Comparison of ENCODE assay signal across 28 cellular contexts in the genomic region with DNA sequence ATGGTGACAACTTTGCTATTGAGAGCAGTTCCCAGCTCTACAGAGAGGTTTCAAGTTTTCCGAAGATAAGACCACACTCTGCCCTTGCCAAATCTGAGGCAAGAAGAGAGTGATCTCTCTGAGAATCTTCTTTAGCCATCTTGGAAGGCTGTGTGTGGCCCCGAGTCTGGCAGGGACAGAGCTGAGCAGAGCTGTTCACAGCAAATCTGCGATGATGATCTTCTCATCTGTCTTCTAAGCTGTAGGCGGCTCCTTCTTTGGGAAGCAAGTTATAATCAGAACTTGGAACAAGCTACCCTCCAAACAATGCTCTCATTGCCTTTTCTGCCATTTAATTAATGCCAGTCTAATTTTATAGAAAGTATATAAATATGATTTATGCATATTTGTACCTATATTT.
"Had no signal": no experiment of that assay in that cellular context is flagged by ENCODE, and none has a peak within 500 bp of the region (broad histone marks: within the 10 kb centered on the region; RNA-seq: fewer than 3 reads in every experiment).

No MANE protein-coding gene starts in this region.

- H3K27ac ChIP-seq: ascending aorta, breast epithelium, cardiac muscle cell, colonic mucosa had no signal

- H3K9me3 ChIP-seq: ascending aorta, breast epithelium, colonic mucosa had no signal

- H3K4me1 Mint-ChIP-seq: activated CD4-positive, alpha-beta T cell treated with anti-CD3 and anti-CD28 coated beads for 36 hours; activated CD4-positive, alpha-beta T cell treated with anti-CD3 and anti-CD28 coated beads, Interleukin-2, amount 10 ng/mL, durations not matched to agents 24 days and 14 days; activated CD8-positive, alpha-beta memory T cell treated with anti-CD3 and anti-CD28 coated beads, Interleukin-2, amount 10 ng/mL, durations not matched to agents 7 days and 5 days; activated naive CD4-positive, alpha-beta T cell treated with anti-CD3 and anti-CD28 coated beads, Interleukin-2, amount 10 ng/mL, durations not matched to agents 7 days and 5 days; activated naive CD8-positive, alpha-beta T cell treated with anti-CD3 and anti-CD28 coated beads, Interleukin-2, amount 10 ng/mL, durations not matched to agents 7 days and 5 days; endodermal cell had no signal

- H3K27me3 Mint-ChIP-seq: activated CD4-positive, alpha-beta memory T cell treated with anti-CD3 and anti-CD28 coated beads for 36 hours; activated CD4-positive, alpha-beta T cell treated with anti-CD3 and anti-CD28 coated beads, Interleukin-2, amount 10 ng/mL, durations not matched to agents 24 days and 14 days; activated CD8-positive, alpha-beta memory T cell treated with anti-CD3 and anti-CD28 coated beads, Interleukin-2, amount 10 ng/mL, durations not matched to agents 7 days and 5 days; activated naive CD4-positive, alpha-beta T cell treated with anti-CD3 and anti-CD28 coated beads, Interleukin-2, amount 10 ng/mL, durations not matched to agents 7 days and 5 days; activated naive CD8-positive, alpha-beta T cell treated with anti-CD3 and anti-CD28 coated beads, Interleukin-2, amount 10 ng/mL, durations not matched to agents 7 days and 5 days had no signal

- H3K27me3 ChIP-seq: ascending aorta, breast epithelium, cardiac muscle cell, colonic mucosa had no signal

- H3K4me1 ChIP-seq: breast epithelium, colonic mucosa had no signal

- H3K4me3 ChIP-seq: ascending aorta, breast epithelium, cardiac muscle cell, colonic mucosa had no signal

- H3K4me3 Mint-ChIP-seq: activated CD4-positive, alpha-beta memory T cell treated with anti-CD3 and anti-CD28 coated beads for 36 hours; activated CD4-positive, alpha-beta T cell treated with anti-CD3 and anti-CD28 coated beads for 36 hours; activated CD4-positive, alpha-beta T cell treated with anti-CD3 and anti-CD28 coated beads, Interleukin-2, amount 10 ng/mL, durations not matched to agents 24 days and 14 days; activated CD8-positive, alpha-beta memory T cell treated with anti-CD3 and anti-CD28 coated beads, Interleukin-2, amount 10 ng/mL, durations not matched to agents 7 days and 5 days; activated CD8-positive, alpha-beta T cell treated with anti-CD3 and anti-CD28 coated beads, Interleukin-2, amount 10 ng/mL, durations not matched to agents 7 days and 5 days; activated naive CD4-positive, alpha-beta T cell treated with anti-CD3 and anti-CD28 coated beads, Interleukin-2, amount 10 ng/mL, durations not matched to agents 7 days and 5 days; activated naive CD8-positive, alpha-beta T cell treated with anti-CD3 and anti-CD28 coated beads, Interleukin-2, amount 10 ng/mL, durations not matched to agents 7 days and 5 days; activated T-helper 1 cell treated with anti-CD3 and anti-CD28 coated beads, Interleukin-12 subunit alpha, Interleukin-12 subunit beta, Interleukin-2, Interleukin-4 antibody, amounts not matched to agents 30 ng/mL and 10 ng/mL and 1 ng/mL, durations not matched to agents 14 hours and 24 hours and 36 hours; brain; endodermal cell had no signal

- H3K36me3 Mint-ChIP-seq: activated CD4-positive, alpha-beta memory T cell treated with anti-CD3 and anti-CD28 coated beads for 36 hours; activated CD8-positive, alpha-beta memory T cell treated with anti-CD3 and anti-CD28 coated beads, Interleukin-2, amount 10 ng/mL, durations not matched to agents 7 days and 5 days; activated naive CD4-positive, alpha-beta T cell treated with anti-CD3 and anti-CD28 coated beads, Interleukin-2, amount 10 ng/mL, durations not matched to agents 7 days and 5 days; activated naive CD4-positive, alpha-beta T cell treated with anti-CD3 and anti-CD28 coated beads, Interleukin-2, amount 50 U/mL, for 72 hours; activated naive CD8-positive, alpha-beta T cell treated with anti-CD3 and anti-CD28 coated beads, Interleukin-2, amount 10 ng/mL, durations not matched to agents 7 days and 5 days; brain had no signal

- DNase-seq: activated CD4-positive, alpha-beta memory T cell treated with anti-CD3 and anti-CD28 coated beads for 36 hours; activated CD4-positive, alpha-beta T cell treated with anti-CD3 and anti-CD28 coated beads for 36 hours; activated CD4-positive, alpha-beta T cell treated with anti-CD3 and anti-CD28 coated beads, Interleukin-2, amount 10 ng/mL, durations not matched to agents 24 days and 14 days; activated CD4-positive, CD25-positive, alpha-beta regulatory T cell; activated CD4-positive, CD25-positive, alpha-beta regulatory T cell treated with anti-CD3 and anti-CD28 coated beads, Interleukin-2, amount 50 U/mL, for 72 hours; activated CD8-positive, alpha-beta memory T cell treated with anti-CD3 and anti-CD28 coated beads, Interleukin-2, amount 10 ng/mL, durations not matched to agents 7 days and 5 days; activated CD8-positive, alpha-beta memory T cell treated with anti-CD3 and anti-CD28 coated beads, Interleukin-2, amount 50 U/mL, for 4 hours; activated CD8-positive, alpha-beta T cell treated with anti-CD3 and anti-CD28 coated beads, Interleukin-2, amount 10 ng/mL, durations not matched to agents 7 days and 5 days; activated effector memory CD4-positive, alpha-beta T cell treated with anti-CD3 and anti-CD28 coated beads, Interleukin-2, amount 50 U/mL, for 16 hours; activated naive CD4-positive, alpha-beta T cell treated with anti-CD3 and anti-CD28 coated beads, Interleukin-2, amount 10 ng/mL, durations not matched to agents 7 days and 5 days; activated naive CD8-positive, alpha-beta T cell treated with anti-CD3 and anti-CD28 coated beads, Interleukin-2, amount 10 ng/mL, durations not matched to agents 7 days and 5 days; activated T-cell treated with anti-CD3 and anti-CD28 coated beads, Interleukin-2, amount 50 U/mL, for 1 hour; activated T-cell treated with anti-CD3 and anti-CD28 coated beads, Interleukin-2, amount 50 U/mL, for 48 hours; central memory CD4-positive, alpha-beta T cell; cerebellar nuclear complex; colonic mucosa; effector memory CD4-positive, alpha-beta T cell; endodermal cell; foreskin fibroblast; T-helper 2 cell had no signal

- ATAC-seq: activated CD4-positive, alpha-beta T cell treated with anti-CD3 and anti-CD28 coated beads for 36 hours; activated CD8-positive, alpha-beta memory T cell treated with anti-CD3 and anti-CD28 coated beads, Interleukin-2, amount 10 ng/mL, durations not matched to agents 7 days and 5 days; activated CD8-positive, alpha-beta T cell treated with anti-CD3 and anti-CD28 coated beads, Interleukin-2, amount 10 ng/mL, durations not matched to agents 7 days and 5 days; activated naive CD4-positive, alpha-beta T cell treated with anti-CD3 and anti-CD28 coated beads, Interleukin-2, amount 50 U/mL, for 72 hours; esophagus mucosa had no signal

- H3K9me3 Mint-ChIP-seq: activated CD4-positive, alpha-beta memory T cell treated with anti-CD3 and anti-CD28 coated beads for 36 hours; activated CD4-positive, alpha-beta T cell treated with anti-CD3 and anti-CD28 coated beads, Interleukin-2, amount 10 ng/mL, durations not matched to agents 24 days and 14 days; activated naive CD4-positive, alpha-beta T cell treated with anti-CD3 and anti-CD28 coated beads, Interleukin-2, amount 10 ng/mL, durations not matched to agents 7 days and 5 days; activated naive CD8-positive, alpha-beta T cell treated with anti-CD3 and anti-CD28 coated beads, Interleukin-2, amount 10 ng/mL, durations not matched to agents 7 days and 5 days; activated T-helper 1 cell treated with anti-CD3 and anti-CD28 coated beads, Interleukin-12 subunit alpha, Interleukin-12 subunit beta, Interleukin-2, Interleukin-4 antibody, amounts not matched to agents 30 ng/mL and 10 ng/mL and 1 ng/mL, durations not matched to agents 14 hours and 24 hours and 36 hours; activated T-helper 2 cell treated with anti-CD3 and anti-CD28 coated beads, Interferon-gamma antibody, Interleukin-2, Interleukin-4, amounts not matched to agents 10 μg/mL and 5 μg/mL and 100 μg/mL, durations not matched to agents 14 hours and 24 hours and 36 hours; brain; endodermal cell had no signal

- H3K36me3 ChIP-seq: ascending aorta, breast epithelium, cardiac muscle cell, colonic mucosa had no signal

- H3K27ac Mint-ChIP-seq: activated CD4-positive, alpha-beta memory T cell treated with anti-CD3 and anti-CD28 coated beads for 36 hours; activated CD4-positive, alpha-beta T cell treated with anti-CD3 and anti-CD28 coated beads for 36 hours; activated CD4-positive, alpha-beta T cell treated with anti-CD3 and anti-CD28 coated beads, Interleukin-2, amount 10 ng/mL, durations not matched to agents 24 days and 14 days; activated CD8-positive, alpha-beta memory T cell treated with anti-CD3 and anti-CD28 coated beads, Interleukin-2, amount 10 ng/mL, durations not matched to agents 7 days and 5 days; activated CD8-positive, alpha-beta T cell treated with anti-CD3 and anti-CD28 coated beads, Interleukin-2, amount 10 ng/mL, durations not matched to agents 7 days and 5 days; activated naive CD4-positive, alpha-beta T cell treated with anti-CD3 and anti-CD28 coated beads, Interleukin-2, amount 10 ng/mL, durations not matched to agents 7 days and 5 days; activated naive CD4-positive, alpha-beta T cell treated with anti-CD3 and anti-CD28 coated beads, Interleukin-2, amount 50 U/mL, for 72 hours; activated naive CD8-positive, alpha-beta T cell treated with anti-CD3 and anti-CD28 coated beads, Interleukin-2, amount 10 ng/mL, durations not matched to agents 7 days and 5 days; activated T-helper 1 cell treated with anti-CD3 and anti-CD28 coated beads, Interleukin-12 subunit alpha, Interleukin-12 subunit beta, Interleukin-2, Interleukin-4 antibody, amounts not matched to agents 30 ng/mL and 10 ng/mL and 1 ng/mL, durations not matched to agents 14 hours and 24 hours and 36 hours; activated T-helper 2 cell treated with anti-CD3 and anti-CD28 coated beads, Interferon-gamma antibody, Interleukin-2, Interleukin-4, amounts not matched to agents 10 μg/mL and 5 μg/mL and 100 μg/mL, durations not matched to agents 14 hours and 24 hours and 36 hours; brain; endodermal cell had no signal
